Comparison of ENCODE assay signal across 9 cellular contexts in genomic region chr6:166957805-166958076, GRCh38. TPM values are rescaled to one million over a fixed set of nuclear protein-coding genes. Genes with fewer than 3 reads are reported as not detected.
DNase-seq lines count a peak whose midpoint lies in the region; ATAC-seq and TF ChIP-seq lines count a peak whose summit lies in the region.
"Had no signal": no experiment of that assay in that cellular context is flagged by ENCODE, and none has a peak within 500 bp of the region (broad histone marks: within the 10 kb centered on the region; RNA-seq: fewer than 3 reads in every experiment).

No MANE protein-coding gene starts in this region.

- no peaks in the 10 kb centered on the region for H3K9me3 Mint-ChIP-seq in Calu3 (ENCODE audit: low read depth, unreplicated experiment)

- H4K20me1 ChIP-seq in Loucy (ENCODE audit: insufficient read depth, low read length, poor library complexity, severe bottlenecking) (no peaks in the 10 kb centered on the region), SK-N-SH (ENCODE audit: insufficient read depth) (no peaks in the 10 kb centered on the region)

- H3K4me3 ChIP-seq in Loucy (ENCODE audit: low read length, poor library complexity, severe bottlenecking) (peak overlapping the region; percentile 87), dorsolateral prefrontal cortex (peak overlapping the region in 37 of 59 donors; percentile 69 to 99 (median 88)), neuronal stem cell (ENCODE audit: low read length in 2 of 2) (no peak overlapping the region), SK-N-SH (ENCODE audit: low read depth in 2 of 2, low read length in 1 of 2) (no peak overlapping the region)

- no peak overlapping the region for H3K4ac ChIP-seq in neuronal stem cell (ENCODE audit: low read length)

- no peak overlapping the region for H4K91ac ChIP-seq in neuronal stem cell (ENCODE audit: low read depth, low read length, poor library complexity)

- H3K9ac ChIP-seq in Loucy (ENCODE audit: low read depth, low read length, poor library complexity, severe bottlenecking): no peak overlapping the region
- no peak overlapping the region for H3K9ac ChIP-seq in neuronal stem cell (ENCODE audit: low read depth, low read length, poor library complexity)
- no peak overlapping the region for H3K9ac ChIP-seq in SK-N-SH

- no peak overlapping the region for H2BK15ac ChIP-seq in neuronal stem cell (ENCODE audit: low read length)

- DNase-seq in Calu3 (no peak), dorsolateral prefrontal cortex (no peak), neuronal stem cell (ENCODE audit: low spot score) (no peak), SK-N-SH (no peak), nucleus accumbens (lab: John Stamatoyannopoulos, UW) (no peak), DMS114 treated with DMSO at 0.1 percent for 48 hours (lab: John Stamatoyannopoulos, UW; ENCODE audit: unreplicated experiment) (no peak)
- DNase-seq: NCI-H1048 had no signal

- TF ChIP-seq RAD21 in SK-N-SH (IDR thresholded peaks at IDR 0.05; ENCODE audit: low read length): no peak

- H3K27me3 ChIP-seq in Loucy (ENCODE audit: insufficient read depth, low read length, poor library complexity, severe bottlenecking): no peaks in the 10 kb centered on the region
- H3K27me3 ChIP-seq in dorsolateral prefrontal cortex: no peaks in the 10 kb centered on the region
- no peaks in the 10 kb centered on the region for H3K27me3 ChIP-seq in neuronal stem cell (ENCODE audit: control insufficient read depth in 3 of 3, insufficient read depth in 3 of 3, low read depth in 1 of 3, low read length in 3 of 3)
- H3K27me3 ChIP-seq in SK-N-SH (ENCODE audit: insufficient read depth): no peaks in the 10 kb centered on the region

- peaks cover 35% of the 10 kb centered on the region for H3K4me1 Mint-ChIP-seq in Calu3 (ENCODE audit: low read depth, unreplicated experiment)

- H3K18ac ChIP-seq in neuronal stem cell (ENCODE audit: low read length): no peak overlapping the region

- no peak overlapping the region for H2BK5ac ChIP-seq in neuronal stem cell (ENCODE audit: low read length)

- no peaks in the 10 kb centered on the region for H3K9me3 ChIP-seq in Loucy (ENCODE audit: insufficient read depth, low read depth, low read length)
- no peaks in the 10 kb centered on the region for H3K9me3 ChIP-seq in neuronal stem cell (replicated peaks in 1 of 2; ENCODE audit: control insufficient read depth in 2 of 2, insufficient read depth in 1 of 2, low read depth in 1 of 2, low read length in 2 of 2)
- H3K9me3 ChIP-seq in SK-N-SH: no peaks in the 10 kb centered on the region

- H2BK12ac ChIP-seq in neuronal stem cell (ENCODE audit: low read length): no peak overlapping the region

- H3K9me2 ChIP-seq in Loucy (replicated peaks; ENCODE audit: low read depth, low read length) (no peaks in the 10 kb centered on the region), SK-N-SH (no peaks in the 10 kb centered on the region)

- H2AK5ac ChIP-seq in neuronal stem cell (ENCODE audit: low read depth, low read length): no peak overlapping the region

- no peak overlapping the region for H3K23ac ChIP-seq in neuronal stem cell (ENCODE audit: low read depth, low read length, poor library complexity)

- H3K27ac ChIP-seq in dorsolateral prefrontal cortex (peak overlapping the region in 55 of 59 donors; percentile 0 to 95 (median 85)), neuronal stem cell (replicated peaks; ENCODE audit: low read length) (no peak overlapping the region), SK-N-SH (ENCODE audit: low read depth in 2 of 2, low read length in 1 of 2) (no peak overlapping the region)

- TF ChIP-seq CTCF in Calu3 (IDR thresholded peaks at IDR 0.05; ENCODE audit: unreplicated experiment) (no peak), Loucy (conservative IDR thresholded peaks at IDR 0.05; ENCODE audit: low read length) (no peak), dorsolateral prefrontal cortex (IDR thresholded peaks at IDR 0.05 in 54 of 56, conservative IDR thresholded peaks at IDR 0.05 in 2 of 56; ENCODE audit: low read depth in 1 of 56, partially characterized antibody in 56 of 56) (no peak), SK-N-SH (IDR thresholded peaks at IDR 0.05) (no peak)

- peaks cover 44% of the 10 kb centered on the region for H3K36me3 Mint-ChIP-seq in Calu3 (ENCODE audit: insufficient read depth, unreplicated experiment)

- H3K4me1 ChIP-seq in Loucy (ENCODE audit: insufficient read depth, low read length, poor library complexity, severe bottlenecking) (peaks cover 48% of the 10 kb centered on the region), neuronal stem cell (ENCODE audit: control insufficient read depth in 2 of 2, insufficient read depth in 1 of 2, low read depth in 1 of 2, low read length in 2 of 2) (peaks cover 6 to 8% of the 10 kb centered on the region in 2 donors), SK-N-SH (ENCODE audit: control insufficient read depth in 1 of 2, insufficient read depth in 2 of 2, low read depth in 1 of 2, low read length in 1 of 2) (peaks cover 0 to 14% of the 10 kb centered on the region in 2 experiments; a peak in 1 of 4 replicates)

- BruUV-seq in Calu3 (replicated peaks; lab: Mats Ljungman, UMichigan): no TSS peak

- peak overlapping the region; percentile 91 for H3K4me2 ChIP-seq in Loucy (ENCODE audit: low read depth, low read length, poor library complexity, severe bottlenecking)
- no peak overlapping the region for H3K4me2 ChIP-seq in neuronal stem cell (ENCODE audit: insufficient read depth, low read length, poor library complexity, severe bottlenecking)
- H3K4me2 ChIP-seq in SK-N-SH: no peak overlapping the region

- intact Hi-C loops in Calu3 (cut with micrococcal nuclease; ENCODE audit: unreplicated experiment) (loop anchor here (5.0 kb wide), 1 partner anchor 40 kb away; the partner anchor contains the start of gene CEP43), dorsolateral prefrontal cortex (cut with DNase I) (loop anchor here (2.0 to 10.0 kb wide), 2 partner anchors 41 to 93 kb away; partner anchors contain the start of gene CEP43 (in 1 of the 2))

- POLR2A ChIA-PET in SK-N-SH (lab: Yijun Ruan, JAX): no interaction called here

- no peaks in the 10 kb centered on the region for H3K36me3 ChIP-seq in Loucy (ENCODE audit: insufficient read depth, low read length)
- no peaks in the 10 kb centered on the region for H3K36me3 ChIP-seq in neuronal stem cell (replicated peaks in 1 of 2; ENCODE audit: control insufficient read depth in 2 of 2, insufficient read depth in 2 of 2, low read length in 2 of 2)
- H3K36me3 ChIP-seq in SK-N-SH (replicated peaks in 1 of 2; ENCODE audit: control insufficient read depth in 1 of 2, insufficient read depth in 2 of 2, low read length in 1 of 2): no peaks in the 10 kb centered on the region

- no peak overlapping the region for H3K14ac ChIP-seq in neuronal stem cell (ENCODE audit: low read length)

- WGBS in neuronal stem cell (ENCODE audit: extremely low coverage in 2 of 2, insufficient read length in 2 of 2, insufficient replicate concordance in 1 of 2), 2 donors: no CpG with 5 or more reads among the region's 5 CpGs
- WGBS in SK-N-SH (ENCODE audit: low lambda C conversion rate): 94% methylated on average over 5 of the region's 5 CpGs

- H2AFZ ChIP-seq in Loucy (ENCODE audit: low read length) (no peak overlapping the region), neuronal stem cell (ENCODE audit: low read length) (peak overlapping the region; percentile 96), SK-N-SH (ENCODE audit: low read depth) (no peak overlapping the region)

- H3K79me2 ChIP-seq in Loucy (ENCODE audit: insufficient read depth, low read length): peaks cover 8% of the 10 kb centered on the region; the same call in 1 of the 2 replicates
- H3K79me2 ChIP-seq in SK-N-SH (ENCODE audit: insufficient read depth): no peaks in the 10 kb centered on the region

- no peak overlapping the region for H4K8ac ChIP-seq in neuronal stem cell (ENCODE audit: low read depth, low read length)

- no peaks in the 10 kb centered on the region for H3K27me3 Mint-ChIP-seq in Calu3 (ENCODE audit: unreplicated experiment)

- CTCF ChIA-PET in Calu3 (lab: Charles Lee): no interaction called here
- CTCF ChIA-PET in SK-N-SH (lab: Yijun Ruan, JAX): no interaction called here

- no peak overlapping the region for H2BK120ac ChIP-seq in neuronal stem cell (ENCODE audit: low read depth, low read length)

- H3K79me1 ChIP-seq in neuronal stem cell (ENCODE audit: low read depth, low read length): peaks cover 2% of the 10 kb centered on the region

- no peak for TF ChIP-seq EP300 in SK-N-SH (IDR thresholded peaks at IDR 0.05; ENCODE audit: borderline replicate concordance in 1 of 2, low read depth in 1 of 2, low read length in 1 of 2)

- peaks cover 4% of the 10 kb centered on the region; the same call in 1 of the 2 replicates for H3F3A ChIP-seq in Loucy (ENCODE audit: low read depth)
- H3F3A ChIP-seq in SK-N-SH (replicated peaks; ENCODE audit: insufficient read depth): no peaks in the 10 kb centered on the region

- peak overlapping the region; percentile 70 for H3K27ac Mint-ChIP-seq in Calu3 (ENCODE audit: unreplicated experiment)

- ATAC-seq in GM21360 (IDR thresholded peaks at IDR 0.05; ENCODE audit: unreplicated experiment): no peak

- H3K4me3 Mint-ChIP-seq in Calu3 (ENCODE audit: low read depth, unreplicated experiment): peak overlapping the region; percentile 89

RNA-seq across cellular contexts. Expression of gene RNASET2, which starts 1.4 kb away (rescaled TPM):
- 65.2 and 70.2 TPM in 2 replicates for total RNA-seq in Calu3 (2022)
- total RNA-seq in dorsolateral prefrontal cortex: 100 to 1,000 TPM in 8 of 120 experiments, 10 to 100 TPM in 112; 26.9 to 141 (median 66.3) TPM
- 24.1 TPM for polyA plus RNA-seq in neuronal stem cell (2013, experiment 1 of 2)
- 25.1 TPM for polyA plus RNA-seq in neuronal stem cell (2013, experiment 2 of 2)
- polyA plus RNA-seq in SK-N-SH (2012; rRNA removed): 58.4 and 59.2 TPM in 2 replicates
- 54.7 and 56.7 TPM in 2 replicates for polyA plus RNA-seq in SK-N-SH (2012; cell fraction: cytosol; rRNA removed)
- polyA plus RNA-seq in SK-N-SH (2012; cell fraction: nucleus; rRNA removed): 43.6 and 50.8 TPM in 2 replicates

RNA-seq across cellular contexts. Expression of gene CEP43, which starts 41.5 kb away (rescaled TPM):
- total RNA-seq in Calu3 (2022): 28.3 and 34.9 TPM in 2 replicates
- 10 to 100 TPM; 17.9 to 39.4 (median 27.8) TPM for total RNA-seq in dorsolateral prefrontal cortex
- polyA plus RNA-seq in neuronal stem cell (2013, experiment 1 of 2): 22.8 TPM
- 23.1 TPM for polyA plus RNA-seq in neuronal stem cell (2013, experiment 2 of 2)
- polyA plus RNA-seq in SK-N-SH (2012; rRNA removed): 7.5 and 9.7 TPM in 2 replicates
- 8.4 and 11.3 TPM in 2 replicates for polyA plus RNA-seq in SK-N-SH (2012; cell fraction: cytosol; rRNA removed)
- 17.1 and 27.9 TPM in 2 replicates for polyA plus RNA-seq in SK-N-SH (2012; cell fraction: nucleus; rRNA removed)

Comparison
In these comparisons a context has a peak if more than half of its experiments do, and no peak if none do; other contexts are left out.
1. H3K4me3 ChIP-seq: peak in Loucy (single experiment) and dorsolateral prefrontal cortex (37 of 59); none in neuronal stem cell (0 of 2) and SK-N-SH (0 of 2).
2. H3K27ac ChIP-seq: peak in dorsolateral prefrontal cortex (55 of 59); none in neuronal stem cell (single experiment) and SK-N-SH (0 of 2).